In genomic region chr9:136047076-136047774, GRCh38 we compare ENCODE assay signal across 1 cellular context.
TF ChIP-seq lines count a peak whose summit lies in the region.

No MANE protein-coding gene starts in this region.

TF ChIP-seq in H1, 55 proteins besides CTCF, POLR2A, EP300 and RAD21:
- TF ChIP-seq TAF1 (IDR thresholded peaks at IDR 0.05; ENCODE audit: low read depth, low read length), result no peak
- TF ChIP-seq, protein P1, sequence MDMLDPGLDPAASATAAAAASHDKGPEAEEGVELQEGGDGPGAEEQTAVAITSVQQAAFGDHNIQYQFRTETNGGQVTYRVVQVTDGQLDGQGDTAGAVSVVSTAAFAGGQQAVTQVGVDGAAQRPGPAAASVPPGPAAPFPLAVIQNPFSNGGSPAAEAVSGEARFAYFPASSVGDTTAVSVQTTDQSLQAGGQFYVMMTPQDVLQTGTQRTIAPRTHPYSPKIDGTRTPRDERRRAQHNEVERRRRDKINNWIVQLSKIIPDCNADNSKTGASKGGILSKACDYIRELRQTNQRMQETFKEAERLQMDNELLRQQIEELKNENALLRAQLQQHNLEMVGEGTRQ (IDR thresholded peaks at IDR 0.05; ENCODE audit: low read length), result no peak
- TF ChIP-seq JUND (IDR thresholded peaks at IDR 0.05; ENCODE audit: low read length), result no peak
- TF ChIP-seq CHD1 (IDR thresholded peaks at IDR 0.05; ENCODE audit: low read depth, low read length), result no peak
- TF ChIP-seq ZNF274 (IDR thresholded peaks at IDR 0.05; ENCODE audit: borderline replicate concordance, extremely low read depth, low read length), result no peak
- no peak for TF ChIP-seq SIRT6 (IDR thresholded peaks at IDR 0.05; ENCODE audit: low read length)
- TF ChIP-seq HDAC6 (IDR thresholded peaks at IDR 0.05; ENCODE audit: low read depth, low read length), result no peak
- TF ChIP-seq GTF2F1 (IDR thresholded peaks at IDR 0.05; ENCODE audit: borderline replicate concordance, low read depth, low read length), result no peak
- TF ChIP-seq RXRA (IDR thresholded peaks at IDR 0.05; ENCODE audit: insufficient read depth, low read depth, low read length), result no peak
- no peak for TF ChIP-seq ATF3 (IDR thresholded peaks at IDR 0.05; ENCODE audit: insufficient read depth, low read depth, low read length)
- TF ChIP-seq SIX5 (IDR thresholded peaks at IDR 0.05; ENCODE audit: low read depth, low read length), result no peak
- no peak for TF ChIP-seq RBBP5 (IDR thresholded peaks at IDR 0.05; ENCODE audit: borderline replicate concordance, low read depth, low read length)
- no peak for TF ChIP-seq TBP (IDR thresholded peaks at IDR 0.05; ENCODE audit: low read depth, low read length)
- TF ChIP-seq SUZ12 (IDR thresholded peaks at IDR 0.05; ENCODE audit: low read length), result no peak
- TF ChIP-seq CTBP2 (IDR thresholded peaks at IDR 0.05; ENCODE audit: borderline replicate concordance, insufficient read depth, insufficient read length, low read length), result no peak
- no peak for TF ChIP-seq TCF12 (IDR thresholded peaks at IDR 0.05; ENCODE audit: low read depth, low read length)
- TF ChIP-seq TEAD4 (IDR thresholded peaks at IDR 0.05; ENCODE audit: low read depth, low read length), result no peak
- no peak for TF ChIP-seq BRCA1 (IDR thresholded peaks at IDR 0.05; ENCODE audit: low read depth, low read length)
- TF ChIP-seq NRF1 (IDR thresholded peaks at IDR 0.05; ENCODE audit: low read depth, low read length), result no peak
- no peak for TF ChIP-seq FOSL1 (IDR thresholded peaks at IDR 0.05; ENCODE audit: insufficient read depth, low read depth, low read length)
